9 cellular contexts compared by ENCODE assay signal in genomic region chr13:33918199-33918932, GRCh38.
DNase-seq lines count a peak whose midpoint lies in the region; ATAC-seq and TF ChIP-seq lines count a peak whose summit lies in the region.
"Had no signal": no experiment of that assay in that cellular context is flagged by ENCODE, and none has a peak within 500 bp of the region (broad histone marks: within the 10 kb centered on the region; RNA-seq: fewer than 3 reads in every experiment).

No MANE protein-coding gene starts in this region.

- intact Hi-C loops in activated naive CD4-positive, alpha-beta T cell treated with anti-CD3 and anti-CD28 coated beads for 36 hours (cut with micrococcal nuclease), result no loop called here

- H3K27me3 Mint-ChIP-seq in activated naive CD4-positive, alpha-beta T cell treated with anti-CD3 and anti-CD28 coated beads for 36 hours (ENCODE audit: low read depth), result no peaks in the 10 kb centered on the region

- no peak overlapping the region for H3K4me3 Mint-ChIP-seq in activated naive CD4-positive, alpha-beta T cell treated with anti-CD3 and anti-CD28 coated beads for 36 hours

- CTCF ChIA-PET in activated naive CD4-positive, alpha-beta T cell treated with anti-CD3 and anti-CD28 coated beads for 36 hours (lab: Charles Lee), result no interaction called here

- no peak for ATAC-seq in HG03342 (IDR thresholded peaks at IDR 0.05; ENCODE audit: unreplicated experiment)

- TF ChIP-seq RAD21 in Ishikawa (IDR thresholded peaks at IDR 0.05; ENCODE audit: low read depth), result no peak

- H3K4me1 Mint-ChIP-seq in activated naive CD4-positive, alpha-beta T cell treated with anti-CD3 and anti-CD28 coated beads for 36 hours (ENCODE audit: low read depth), result no peaks in the 10 kb centered on the region

- H3K36me3 Mint-ChIP-seq in activated naive CD4-positive, alpha-beta T cell treated with anti-CD3 and anti-CD28 coated beads for 36 hours (ENCODE audit: low read depth), result no peaks in the 10 kb centered on the region

- peak; percentile 84 for DNase-seq in AG20443 (ENCODE audit: low spot score)
- peak; percentile 69 for DNase-seq in amniotic epithelial cell (ENCODE audit: low read depth)
- DNase-seq in kidney glomerular epithelial cell (lab: John Stamatoyannopoulos, UW), result peak; percentile 21
- DNase-seq in activated naive CD4-positive, alpha-beta T cell treated with anti-CD3 and anti-CD28 coated beads for 36 hours, result no peak
- DNase-seq in Kasumi-1 (lab: John Stamatoyannopoulos, UW), result no peak
- DNase-seq in nucleus accumbens (lab: John Stamatoyannopoulos, UW), result no peak
- DNase-seq: KBM-7 had no signal

- TF ChIP-seq EP300 in Ishikawa (IDR thresholded peaks at IDR 0.05; ENCODE audit: borderline replicate concordance), result no peak

- H3K9me3 Mint-ChIP-seq in activated naive CD4-positive, alpha-beta T cell treated with anti-CD3 and anti-CD28 coated beads for 36 hours, result no peaks in the 10 kb centered on the region

- no peak overlapping the region for H3K27ac Mint-ChIP-seq in activated naive CD4-positive, alpha-beta T cell treated with anti-CD3 and anti-CD28 coated beads for 36 hours

TF ChIP-seq in Ishikawa, 13 proteins besides CTCF, POLR2A, EP300 and RAD21:
- TF ChIP-seq YY1 (IDR thresholded peaks at IDR 0.05; ENCODE audit: low read depth) (no peak), CEBPB (IDR thresholded peaks at IDR 0.05) (peak; percentile 27; the same call in 1 of the 2 replicates), FOXM1 (IDR thresholded peaks at IDR 0.05; ENCODE audit: borderline replicate concordance, low read depth) (no peak), CREB1 (IDR thresholded peaks at IDR 0.05; ENCODE audit: low read depth) (no peak), TEAD4 (IDR thresholded peaks at IDR 0.05) (no peak), EGR1 (IDR thresholded peaks at IDR 0.05) (no peak), MAX (IDR thresholded peaks at IDR 0.05) (no peak), TCF12 (IDR thresholded peaks at IDR 0.05; ENCODE audit: low read depth) (no peak), ZBTB7A (IDR thresholded peaks at IDR 0.05; ENCODE audit: low read depth) (no peak), NFIC (IDR thresholded peaks at IDR 0.05) (peak; percentile 38; the same call in 1 of the 2 replicates), TAF1 (IDR thresholded peaks at IDR 0.05; ENCODE audit: low read depth) (no peak)
- TF ChIP-seq, protein P1, sequence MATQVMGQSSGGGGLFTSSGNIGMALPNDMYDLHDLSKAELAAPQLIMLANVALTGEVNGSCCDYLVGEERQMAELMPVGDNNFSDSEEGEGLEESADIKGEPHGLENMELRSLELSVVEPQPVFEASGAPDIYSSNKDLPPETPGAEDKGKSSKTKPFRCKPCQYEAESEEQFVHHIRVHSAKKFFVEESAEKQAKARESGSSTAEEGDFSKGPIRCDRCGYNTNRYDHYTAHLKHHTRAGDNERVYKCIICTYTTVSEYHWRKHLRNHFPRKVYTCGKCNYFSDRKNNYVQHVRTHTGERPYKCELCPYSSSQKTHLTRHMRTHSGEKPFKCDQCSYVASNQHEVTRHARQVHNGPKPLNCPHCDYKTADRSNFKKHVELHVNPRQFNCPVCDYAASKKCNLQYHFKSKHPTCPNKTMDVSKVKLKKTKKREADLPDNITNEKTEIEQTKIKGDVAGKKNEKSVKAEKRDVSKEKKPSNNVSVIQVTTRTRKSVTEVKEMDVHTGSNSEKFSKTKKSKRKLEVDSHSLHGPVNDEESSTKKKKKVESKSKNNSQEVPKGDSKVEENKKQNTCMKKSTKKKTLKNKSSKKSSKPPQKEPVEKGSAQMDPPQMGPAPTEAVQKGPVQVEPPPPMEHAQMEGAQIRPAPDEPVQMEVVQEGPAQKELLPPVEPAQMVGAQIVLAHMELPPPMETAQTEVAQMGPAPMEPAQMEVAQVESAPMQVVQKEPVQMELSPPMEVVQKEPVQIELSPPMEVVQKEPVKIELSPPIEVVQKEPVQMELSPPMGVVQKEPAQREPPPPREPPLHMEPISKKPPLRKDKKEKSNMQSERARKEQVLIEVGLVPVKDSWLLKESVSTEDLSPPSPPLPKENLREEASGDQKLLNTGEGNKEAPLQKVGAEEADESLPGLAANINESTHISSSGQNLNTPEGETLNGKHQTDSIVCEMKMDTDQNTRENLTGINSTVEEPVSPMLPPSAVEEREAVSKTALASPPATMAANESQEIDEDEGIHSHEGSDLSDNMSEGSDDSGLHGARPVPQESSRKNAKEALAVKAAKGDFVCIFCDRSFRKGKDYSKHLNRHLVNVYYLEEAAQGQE (IDR thresholded peaks at IDR 0.05; ENCODE audit: low read depth), result no peak
- TF ChIP-seq, protein P2, sequence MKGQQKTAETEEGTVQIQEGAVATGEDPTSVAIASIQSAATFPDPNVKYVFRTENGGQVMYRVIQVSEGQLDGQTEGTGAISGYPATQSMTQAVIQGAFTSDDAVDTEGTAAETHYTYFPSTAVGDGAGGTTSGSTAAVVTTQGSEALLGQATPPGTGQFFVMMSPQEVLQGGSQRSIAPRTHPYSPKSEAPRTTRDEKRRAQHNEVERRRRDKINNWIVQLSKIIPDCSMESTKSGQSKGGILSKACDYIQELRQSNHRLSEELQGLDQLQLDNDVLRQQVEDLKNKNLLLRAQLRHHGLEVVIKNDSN (IDR thresholded peaks at IDR 0.05), result no peak

Comparison
In these comparisons a context has a peak if more than half of its experiments do, and no peak if none do; other contexts are left out.
1. DNase-seq: peak in AG20443 (single experiment), amniotic epithelial cell (single experiment) and kidney glomerular epithelial cell (single experiment); none in activated naive CD4-positive, alpha-beta T cell treated with anti-CD3 and anti-CD28 coated beads for 36 hours (single experiment), Kasumi-1 (0 of 2) and nucleus accumbens (0 of 56).